ENCODE assay signal across 12 cellular contexts in genomic region chr14:22509751-22510300, GRCh38.
A peak's percentile ranks its signal among the peaks of the same experiment; 100 is the strongest.
DNase-seq lines count a peak whose midpoint lies in the region; ATAC-seq and TF ChIP-seq lines count a peak whose summit lies in the region.
"Had no signal": no experiment of that assay in that cellular context is flagged by ENCODE, and none has a peak within 500 bp of the region (broad histone marks: within the 10 kb centered on the region; RNA-seq: fewer than 3 reads in every experiment).

No MANE protein-coding gene starts in this region.

- DNase-seq in DMS53 (lab: John Stamatoyannopoulos, UW) (peak; percentile 18), natural killer cell (no peak), Right ventricle myocardium superior (no peak), pons (ENCODE audit: low spot score) (no peak), progenitor cell of endocrine pancreas (ENCODE audit: low spot score, unreplicated experiment) (no peak)
- no peak for DNase-seq in activated CD4-positive, alpha-beta memory T cell treated with anti-CD3 and anti-CD28 coated beads, Interleukin-2, amount 10 ng/mL, durations not matched to agents 7 days and 5 days
- DNase-seq: mammary epithelial cell, MG63, NCI-H82 had no signal

- CTCF ChIA-PET in activated CD4-positive, alpha-beta memory T cell treated with anti-CD3 and anti-CD28 coated beads, Interleukin-2, amount 10 ng/mL, durations not matched to agents 7 days and 5 days (lab: Charles Lee): interaction anchor here (0.7 to 1.4 kb wide), 5 partner anchors 14 to 586 kb away, joined by 3 to 7 read pairs (median 4); no protein-coding TSS in a partner anchor

- no peaks in the 10 kb centered on the region for H3K27me3 Mint-ChIP-seq in activated CD4-positive, alpha-beta memory T cell treated with anti-CD3 and anti-CD28 coated beads, Interleukin-2, amount 10 ng/mL, durations not matched to agents 7 days and 5 days
- H3K27me3 Mint-ChIP-seq in natural killer cell (ENCODE audit: low read depth in 2 of 2) (no peaks in the 10 kb centered on the region), progenitor cell of endocrine pancreas (no peaks in the 10 kb centered on the region)

- no peak for ATAC-seq in natural killer cell
- ATAC-seq in GM21619 (IDR thresholded peaks at IDR 0.05; ENCODE audit: unreplicated experiment): no peak
- no peak for ATAC-seq in Right ventricle myocardium superior (ENCODE audit: poor library complexity)
- ATAC-seq: HCT116 had no signal

- H3K4me3 Mint-ChIP-seq in activated CD4-positive, alpha-beta memory T cell treated with anti-CD3 and anti-CD28 coated beads, Interleukin-2, amount 10 ng/mL, durations not matched to agents 7 days and 5 days: peak overlapping the region; percentile 83
- H3K4me3 Mint-ChIP-seq in natural killer cell (peak overlapping the region; percentile 40), progenitor cell of endocrine pancreas (ENCODE audit: low read depth) (no peak overlapping the region)

- no peaks in the 10 kb centered on the region for H3K9me3 Mint-ChIP-seq in activated CD4-positive, alpha-beta memory T cell treated with anti-CD3 and anti-CD28 coated beads, Interleukin-2, amount 10 ng/mL, durations not matched to agents 7 days and 5 days
- H3K9me3 Mint-ChIP-seq in natural killer cell (no peaks in the 10 kb centered on the region), progenitor cell of endocrine pancreas (ENCODE audit: low read depth) (no peaks in the 10 kb centered on the region)

- intact Hi-C loops in natural killer cell (cut with micrococcal nuclease): no loop called here
- intact Hi-C loops in Right ventricle myocardium superior (cut with DNase I): no loop called here

- TF ChIP-seq CTCF in natural killer cell (IDR thresholded peaks at IDR 0.05): no peak
- TF ChIP-seq CTCF in progenitor cell of endocrine pancreas (IDR thresholded peaks at IDR 0.05; ENCODE audit: unreplicated experiment): no peak

- POLR2A ChIA-PET in activated CD4-positive, alpha-beta memory T cell treated with anti-CD3 and anti-CD28 coated beads, Interleukin-2, amount 10 ng/mL, durations not matched to agents 7 days and 5 days (lab: Charles Lee): interaction anchor here (0.8 to 41.9 kb wide), 15 partner anchors 2 to 660 kb away, joined by 3 to 1110 read pairs (median 4); partner anchors contain the start of gene DAD1

- H3K27ac Mint-ChIP-seq in activated CD4-positive, alpha-beta memory T cell treated with anti-CD3 and anti-CD28 coated beads, Interleukin-2, amount 10 ng/mL, durations not matched to agents 7 days and 5 days: peak overlapping the region; percentile 90
- peak overlapping the region; percentile 47 to 56 for H3K27ac Mint-ChIP-seq in natural killer cell
- H3K27ac Mint-ChIP-seq in progenitor cell of endocrine pancreas: no peak overlapping the region

- peaks cover 89% of the 10 kb centered on the region for H3K4me1 Mint-ChIP-seq in activated CD4-positive, alpha-beta memory T cell treated with anti-CD3 and anti-CD28 coated beads, Interleukin-2, amount 10 ng/mL, durations not matched to agents 7 days and 5 days
- peaks cover 54 to 70% of the 10 kb centered on the region in 2 donors for H3K4me1 Mint-ChIP-seq in natural killer cell
- peaks cover 32% of the 10 kb centered on the region for H3K4me1 Mint-ChIP-seq in progenitor cell of endocrine pancreas (ENCODE audit: low read depth)

- peak; percentile 42 for TF ChIP-seq POLR2A in GM19099 (IDR thresholded peaks at IDR 0.05; ENCODE audit: extremely low read depth, insufficient read length, low read depth)

- H3K36me3 Mint-ChIP-seq in activated CD4-positive, alpha-beta memory T cell treated with anti-CD3 and anti-CD28 coated beads, Interleukin-2, amount 10 ng/mL, durations not matched to agents 7 days and 5 days (ENCODE audit: low read depth): peaks cover 95% of the 10 kb centered on the region
- H3K36me3 Mint-ChIP-seq in natural killer cell (peaks cover 9% of the 10 kb centered on the region), progenitor cell of endocrine pancreas (ENCODE audit: insufficient read depth) (no peaks in the 10 kb centered on the region)
